19 cellular contexts compared by ENCODE assay signal in the genomic region with DNA sequence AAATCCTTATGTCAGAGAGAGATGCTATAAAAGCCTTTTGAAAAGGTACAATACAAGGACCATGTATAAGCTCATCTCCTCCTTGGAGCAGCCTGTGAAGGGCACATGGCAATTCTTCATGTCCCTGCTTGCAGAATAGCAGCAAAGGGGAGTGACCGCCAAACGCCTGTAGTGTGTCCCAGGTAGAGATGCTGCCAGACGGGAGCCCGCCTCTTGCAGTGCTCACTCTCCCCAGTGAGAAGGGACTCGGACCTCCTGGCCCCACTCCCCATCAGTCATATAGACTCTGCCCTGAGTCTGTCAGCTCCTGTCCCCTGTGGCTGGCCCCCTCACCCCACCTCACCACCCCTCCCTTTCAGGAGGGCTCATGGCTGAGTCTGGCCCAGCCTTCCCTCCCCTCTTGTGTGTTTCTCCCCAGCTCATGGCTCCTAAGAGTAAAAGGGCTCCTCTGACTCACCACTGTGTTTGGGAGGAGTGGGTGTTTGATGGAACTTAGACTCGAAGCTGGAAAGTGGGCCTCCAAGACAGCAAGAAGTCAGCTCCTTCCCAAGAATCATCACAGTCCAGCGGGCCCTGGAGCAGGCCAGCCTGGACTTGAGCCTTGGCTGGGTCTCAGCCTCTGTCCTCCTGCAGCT. TPM values are rescaled to one million over a fixed set of nuclear protein-coding genes. Genes with fewer than 3 reads are reported as not detected.
DNase-seq lines count a peak whose midpoint lies in the region; ATAC-seq and TF ChIP-seq lines count a peak whose summit lies in the region.
"Had no signal": no experiment of that assay in that cellular context is flagged by ENCODE, and none has a peak within 500 bp of the region (broad histone marks: within the 10 kb centered on the region; RNA-seq: fewer than 3 reads in every experiment).

No MANE protein-coding gene starts in this region.

- H3K27ac ChIP-seq in foreskin keratinocyte: no peak overlapping the region
- H3K27ac ChIP-seq: coronary artery, ovary, sigmoid colon, suprapubic skin had no signal

- no peak for TF ChIP-seq CTCF in foreskin keratinocyte (conservative IDR thresholded peaks at IDR 0.05)

- ATAC-seq in T-cell (replicated peaks in 1 of 4) (no peak), foreskin keratinocyte (no peak)
- ATAC-seq in effector memory CD8-positive, alpha-beta T cell (replicated peaks): no peak
- ATAC-seq: GM12878, left lobe of liver had no signal

- no peak overlapping the region for H3K4me3 Mint-ChIP-seq in activated naive CD4-positive, alpha-beta T cell treated with anti-CD3 and anti-CD28 coated beads, Interleukin-2, amount 10 ng/mL, durations not matched to agents 7 days and 5 days
- no peak overlapping the region for H3K4me3 Mint-ChIP-seq in T-cell
- no peak overlapping the region for H3K4me3 Mint-ChIP-seq in effector memory CD8-positive, alpha-beta T cell
- H3K4me3 Mint-ChIP-seq in stimulated activated naive CD8-positive, alpha-beta T cell treated with anti-CD3 and anti-CD28 coated beads, Interleukin-15, Interleukin-2, amounts not matched to agents 100 ng/mL and 50 ng/mL, for 24 hours: no peak overlapping the region

- H3K4me1 ChIP-seq in foreskin keratinocyte: no peaks in the 10 kb centered on the region
- H3K4me1 ChIP-seq: Caco-2, sigmoid colon, suprapubic skin had no signal

- peaks cover 68% of the 10 kb centered on the region for H3K36me3 Mint-ChIP-seq in activated naive CD4-positive, alpha-beta T cell treated with anti-CD3 and anti-CD28 coated beads, Interleukin-2, amount 10 ng/mL, durations not matched to agents 7 days and 5 days
- peaks cover 39% of the 10 kb centered on the region for H3K36me3 Mint-ChIP-seq in T-cell
- peaks cover 79% of the 10 kb centered on the region for H3K36me3 Mint-ChIP-seq in effector memory CD8-positive, alpha-beta T cell (ENCODE audit: insufficient read depth)
- H3K36me3 Mint-ChIP-seq in stimulated activated naive CD8-positive, alpha-beta T cell treated with anti-CD3 and anti-CD28 coated beads, Interleukin-15, Interleukin-2, amounts not matched to agents 100 ng/mL and 50 ng/mL, for 24 hours (ENCODE audit: low read depth): peaks cover 19% of the 10 kb centered on the region

- no peaks in the 10 kb centered on the region for H3K27me3 Mint-ChIP-seq in activated naive CD4-positive, alpha-beta T cell treated with anti-CD3 and anti-CD28 coated beads, Interleukin-2, amount 10 ng/mL, durations not matched to agents 7 days and 5 days
- H3K27me3 Mint-ChIP-seq in T-cell: no peaks in the 10 kb centered on the region
- no peaks in the 10 kb centered on the region for H3K27me3 Mint-ChIP-seq in effector memory CD8-positive, alpha-beta T cell
- no peaks in the 10 kb centered on the region for H3K27me3 Mint-ChIP-seq in stimulated activated naive CD8-positive, alpha-beta T cell treated with anti-CD3 and anti-CD28 coated beads, Interleukin-15, Interleukin-2, amounts not matched to agents 100 ng/mL and 50 ng/mL, for 24 hours

- H3K4me1 Mint-ChIP-seq in activated naive CD4-positive, alpha-beta T cell treated with anti-CD3 and anti-CD28 coated beads, Interleukin-2, amount 10 ng/mL, durations not matched to agents 7 days and 5 days: peaks cover 7% of the 10 kb centered on the region
- peaks cover 34 to 40% (median 36%) of the 10 kb centered on the region in 3 donors for H3K4me1 Mint-ChIP-seq in T-cell
- peaks cover 39 to 40% of the 10 kb centered on the region in 2 donors for H3K4me1 Mint-ChIP-seq in effector memory CD8-positive, alpha-beta T cell (ENCODE audit: low read depth in 2 of 2)
- peaks cover 23% of the 10 kb centered on the region for H3K4me1 Mint-ChIP-seq in stimulated activated naive CD8-positive, alpha-beta T cell treated with anti-CD3 and anti-CD28 coated beads, Interleukin-15, Interleukin-2, amounts not matched to agents 100 ng/mL and 50 ng/mL, for 24 hours (ENCODE audit: low read depth)

- no peaks in the 10 kb centered on the region for H3K27me3 ChIP-seq in foreskin keratinocyte
- H3K27me3 ChIP-seq: ovary, sigmoid colon, suprapubic skin had no signal

- H3K27ac Mint-ChIP-seq in activated naive CD4-positive, alpha-beta T cell treated with anti-CD3 and anti-CD28 coated beads, Interleukin-2, amount 10 ng/mL, durations not matched to agents 7 days and 5 days: peak overlapping the region; percentile 66
- H3K27ac Mint-ChIP-seq in T-cell: peak overlapping the region; percentile 71 to 77
- peak overlapping the region; percentile 71 to 84 for H3K27ac Mint-ChIP-seq in effector memory CD8-positive, alpha-beta T cell
- H3K27ac Mint-ChIP-seq in stimulated activated naive CD8-positive, alpha-beta T cell treated with anti-CD3 and anti-CD28 coated beads, Interleukin-15, Interleukin-2, amounts not matched to agents 100 ng/mL and 50 ng/mL, for 24 hours: peak overlapping the region; percentile 77

- DNase-seq in activated naive CD4-positive, alpha-beta T cell treated with anti-CD3 and anti-CD28 coated beads, Interleukin-2, amount 10 ng/mL, durations not matched to agents 7 days and 5 days: no peak
- no peak for DNase-seq in activated naive CD4-positive, alpha-beta T cell treated with Interleukin-2 at 50 U/mL for 16 hours
- DNase-seq in T-cell: no peak
- no peak for DNase-seq in effector memory CD8-positive, alpha-beta T cell
- DNase-seq in NCI-H1048 (lab: John Stamatoyannopoulos, UW): no peak
- no peak for DNase-seq in foreskin keratinocyte
- DNase-seq: activated CD4-positive, CD25-positive, alpha-beta regulatory T cell treated with anti-CD3 and anti-CD28 coated beads, Interleukin-2, amount 50 U/mL, for 72 hours; Caco-2; foreskin fibroblast; ovary; sigmoid colon; stimulated activated CD4-positive, alpha-beta T cell treated with anti-CD3 and anti-CD28 coated beads, Interleukin-2, amount 100 ng/mL, for 24 hours; T-helper 9 cell had no signal

- no peaks in the 10 kb centered on the region for H3K9me3 Mint-ChIP-seq in activated naive CD4-positive, alpha-beta T cell treated with anti-CD3 and anti-CD28 coated beads, Interleukin-2, amount 10 ng/mL, durations not matched to agents 7 days and 5 days
- H3K9me3 Mint-ChIP-seq in T-cell: no peaks in the 10 kb centered on the region
- H3K9me3 Mint-ChIP-seq in effector memory CD8-positive, alpha-beta T cell: no peaks in the 10 kb centered on the region
- no peaks in the 10 kb centered on the region for H3K9me3 Mint-ChIP-seq in stimulated activated naive CD8-positive, alpha-beta T cell treated with anti-CD3 and anti-CD28 coated beads, Interleukin-15, Interleukin-2, amounts not matched to agents 100 ng/mL and 50 ng/mL, for 24 hours

- CTCF ChIA-PET in activated naive CD4-positive, alpha-beta T cell treated with anti-CD3 and anti-CD28 coated beads, Interleukin-2, amount 10 ng/mL, durations not matched to agents 7 days and 5 days (lab: Charles Lee): interaction anchor here (0.9 to 2.3 kb wide), 2 partner anchors 10 to 46 kb away, joined by 5 to 10 read pairs; no protein-coding TSS in a partner anchor
- CTCF ChIA-PET in T-cell (lab: Charles Lee): no interaction called here

- POLR2A ChIA-PET in T-cell (lab: Charles Lee): interaction anchor here in 1 of 2 donors (0.8 kb wide), 1 partner anchor 9 kb away, joined by 4 read pairs; no protein-coding TSS in a partner anchor

RNA-seq across cellular contexts. Expression of a gene that starts 41.0 kb away (rescaled TPM):
- total RNA-seq in T-cell (under 1 TPM in 4 of 5 donors, not detected in 1; 0.19 to 0.79 (median 0.49) TPM), foreskin keratinocyte (0.07 TPM in 1 of 2 replicates, not detected in the other)
- 0.04 and 0.14 TPM in 2 replicates for polyA plus RNA-seq in foreskin keratinocyte
- total RNA-seq: endothelial cell of umbilical vein had no signal

RNA-seq across cellular contexts. Expression of a gene that starts 53.3 kb away (rescaled TPM):
- total RNA-seq in T-cell (1,000 to 10,000 TPM; 1,049 to 1,157 (median 1,125) TPM), foreskin keratinocyte (16.9 and 17.0 TPM in 2 replicates)
- 16.8 and 20.6 TPM in 2 replicates for polyA plus RNA-seq in foreskin keratinocyte

Comparison
In these comparisons a context has a peak if more than half of its experiments do, and no peak if none do; other contexts are left out.
1. RNA of a gene that starts 53.3 kb away (total RNA-seq): 1,049 to 1,157 TPM in T-cell; 16.9 to 17.0 TPM in foreskin keratinocyte; every median in the first group is over 10 times any median in the second.
2. Peak in every context shown above with its lines, with median percentiles within 50 percentile points of each other: H3K27ac Mint-ChIP-seq.